In genomic region chr9:35952526-35953191, GRCh38 we compare ENCODE assay signal across 14 cellular contexts. TPM values are rescaled to one million over a fixed set of nuclear protein-coding genes. Genes with fewer than 3 reads are reported as not detected.
"Had no signal": no experiment of that assay in that cellular context is flagged by ENCODE, and none has a peak within 500 bp of the region (broad histone marks: within the 10 kb centered on the region; RNA-seq: fewer than 3 reads in every experiment).

No MANE protein-coding gene starts in this region.

- H3K9me3 ChIP-seq: breast epithelium, mucosa of descending colon, spleen, tibial nerve had no signal

- H3K36me3 ChIP-seq: breast epithelium, spleen, tibial nerve had no signal

- DNase-seq: activated B cell treated with CpG ODN at 0.5 μM for 24 hours; activated gamma-delta T cell; activated T-cell treated with anti-CD3 and anti-CD28 coated beads, Interleukin-2, amount 50 U/mL, for 1 hour; mucosa of descending colon; natural killer cell; spleen; stimulated activated CD4-positive, alpha-beta T cell treated with anti-CD3 and anti-CD28 coated beads, Interleukin-1b, Interleukin-23, amount 100 ng/mL, for 48 hours; T-helper 17 cell had no signal

- H3K27me3 ChIP-seq: breast epithelium had no signal

- ATAC-seq: mucosa of descending colon; natural killer cell; sciatic nerve; stimulated activated memory B cell treated with anti-CD40 and anti-IgM and Interleukin-4, amounts not matched to agents 10 μg/mL and 1 μg/mL and 100 μg/mL, for 72 hours; T-helper 17 cell had no signal

- H3K4me3 ChIP-seq: breast epithelium, mucosa of descending colon, spleen, tibial nerve had no signal

- H3K4me1 ChIP-seq: breast epithelium had no signal

- H3K27ac ChIP-seq: breast epithelium, tibial nerve had no signal

RNA-seq across cellular contexts. Expression of gene OR2S2, which starts 5.3 kb away (rescaled TPM):
- total RNA-seq: activated B cell treated with CpG ODN at 0.5 μM for 24 hours, breast epithelium, mucosa of descending colon, natural killer cell, posterior vena cava, sciatic nerve, spleen, subcutaneous adipose tissue, T-helper 17 cell, tibial nerve had no signal

RNA-seq across cellular contexts. Expression of gene SPAAR, which starts 43.4 kb away (rescaled TPM):
- total RNA-seq: activated B cell treated with CpG ODN at 0.5 μM for 24 hours, natural killer cell, T-helper 17 cell had no signal

RNA-seq across cellular contexts. Expression of gene HRCT1, which starts 46.7 kb away (rescaled TPM):
- total RNA-seq: activated B cell treated with CpG ODN at 0.5 μM for 24 hours, natural killer cell, T-helper 17 cell had no signal
